In genomic region chr16:46389561-46390041, GRCh38 we compare ENCODE assay signal across 8 cellular contexts.
A peak's percentile ranks its signal among the peaks of the same experiment; 100 is the strongest.
DNase-seq lines count a peak whose midpoint lies in the region; ATAC-seq and TF ChIP-seq lines count a peak whose summit lies in the region.
"Not testable (repeated sequence)": the region's sequence is repeated elsewhere in the genome, so short reads cannot be mapped to it uniquely, and the experiment has no call there.

No MANE protein-coding gene starts in this region.

- H3K9me3 Mint-ChIP-seq in T-cell, result peaks cover 8 to 16% (median 14%) of the 10 kb centered on the region in 3 donors
- peaks cover 15 to 18% of the 10 kb centered on the region in 2 donors for H3K9me3 Mint-ChIP-seq in activated T-cell treated with anti-CD3 and anti-CD28 coated beads, Interleukin-2, amount 50 U/mL, for 72 hours

- CTCF ChIA-PET in AG04450 (lab: Charles Lee); T-cell (lab: Charles Lee): not testable (repeated sequence)

- H3K9me3 ChIP-seq in AG04450 (ENCODE audit: control insufficient read depth, insufficient read depth, low read length), result not testable (repeated sequence)

- H3K27ac ChIP-seq in AG04450 (ENCODE audit: low read depth, low read length), result not testable (repeated sequence)

- H3K27me3 ChIP-seq in AG04450 (ENCODE audit: control insufficient read depth, insufficient read depth, low read length), result not testable (repeated sequence)

- not testable (repeated sequence) for TF ChIP-seq CTCF in AG04450 (IDR thresholded peaks at IDR 0.05; ENCODE audit: low read depth, low read length); HFF-Myc (IDR thresholded peaks at IDR 0.05; ENCODE audit: low read depth, low read length, missing control alignments)

- not testable (repeated sequence) for H3K36me3 Mint-ChIP-seq in T-cell
- peaks cover 23 to 33% of the 10 kb centered on the region in 2 donors for H3K36me3 Mint-ChIP-seq in activated T-cell treated with anti-CD3 and anti-CD28 coated beads, Interleukin-2, amount 50 U/mL, for 72 hours (ENCODE audit: insufficient read depth in 2 of 2)

- not testable (repeated sequence) for H3K4me1 Mint-ChIP-seq in T-cell; activated T-cell treated with anti-CD3 and anti-CD28 coated beads, Interleukin-2, amount 50 U/mL, for 72 hours (ENCODE audit: low read depth)

- not testable (repeated sequence) for H3K27me3 Mint-ChIP-seq in T-cell; activated T-cell treated with anti-CD3 and anti-CD28 coated beads, Interleukin-2, amount 50 U/mL, for 72 hours (ENCODE audit: low read depth)

- not testable (repeated sequence) for ATAC-seq in T-cell (replicated peaks in 1 of 4); activated T-cell treated with anti-CD3 and anti-CD28 coated beads, Interleukin-2, amount 50 U/mL, for 72 hours (replicated peaks in 1 of 2)

- POLR2A ChIA-PET in AG04450 (lab: Yijun Ruan, JAX); T-cell (lab: Charles Lee): not testable (repeated sequence)

- not testable (repeated sequence) for H3K4me3 Mint-ChIP-seq in T-cell; activated T-cell treated with anti-CD3 and anti-CD28 coated beads, Interleukin-2, amount 50 U/mL, for 72 hours

- H3K27ac Mint-ChIP-seq in T-cell, result not testable (repeated sequence)
- H3K27ac Mint-ChIP-seq in activated T-cell treated with anti-CD3 and anti-CD28 coated beads, Interleukin-2, amount 50 U/mL, for 72 hours, result peak overlapping the region; percentile 0

- not testable (repeated sequence) for H3K4me3 ChIP-seq in AG04450 (ENCODE audit: low read depth, low read length); HFF-Myc (replicated peaks; ENCODE audit: low read depth, low read length)

- DNase-seq in AG04450 (ENCODE audit: low read depth, low spot score) (peak; percentile 94), HFF-Myc (ENCODE audit: extremely low read depth, low read depth) (peak; percentile 93), T-cell (peak in 25 of 34 experiments; percentile 7 to 94 (median 53)), dermis blood vessel endothelial cell (peak; percentile 93), iPS DF 4.7 (ENCODE audit: extremely low read depth, low spot score) (peak; percentile 91), non-pigmented ciliary epithelial cell (ENCODE audit: low read depth) (peak; percentile 57)
- DNase-seq in activated T-cell treated with anti-CD3 and anti-CD28 coated beads, Interleukin-2, amount 50 U/mL, for 72 hours, result peak; percentile 51 to 93
- DNase-seq in stimulated activated CD8-positive, alpha-beta memory T cell treated with anti-CD3 and anti-CD28 coated beads, Interleukin-12 subunit alpha, Interleukin-12 subunit beta, amount 100 ng/mL, for 1 hour (ENCODE audit: low read depth), result peak; percentile 80
